13 cellular contexts compared by ENCODE assay signal in the genomic region with DNA sequence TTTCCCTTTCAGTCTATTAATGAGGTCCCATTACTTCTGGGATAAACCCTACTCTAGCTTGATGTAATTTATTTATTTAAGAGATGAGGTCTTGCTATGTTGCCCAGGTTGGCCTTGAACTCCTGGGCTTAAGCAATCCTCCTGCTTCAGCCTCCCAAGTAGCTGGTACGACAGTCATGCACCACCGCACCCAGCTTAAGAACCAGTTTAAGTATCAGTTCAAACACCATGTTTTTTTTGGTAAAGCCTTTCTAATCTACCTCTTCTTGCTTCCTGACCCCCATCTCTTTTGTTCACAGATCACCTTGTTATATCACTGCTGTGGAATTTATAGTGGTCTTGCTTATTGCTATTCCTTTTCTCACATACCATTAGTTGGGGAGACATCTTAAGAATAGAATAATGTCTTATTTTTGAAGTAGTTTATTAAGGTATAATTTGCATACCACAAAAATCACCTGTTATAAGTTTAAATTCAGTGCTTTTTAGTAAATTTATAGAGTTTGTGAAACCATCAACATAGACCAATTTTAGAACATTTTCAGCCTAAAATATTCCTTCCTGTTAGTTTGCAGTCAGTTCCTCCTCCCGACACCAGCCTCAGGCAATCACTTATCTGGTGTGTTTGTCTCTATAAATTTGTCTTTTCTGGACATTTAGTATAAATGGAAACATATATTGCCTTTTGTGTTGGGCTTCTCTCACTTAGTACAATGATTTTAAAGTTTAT.
DNase-seq lines count a peak whose midpoint lies in the region; ATAC-seq and TF ChIP-seq lines count a peak whose summit lies in the region.
"Had no signal": no experiment of that assay in that cellular context is flagged by ENCODE, and none has a peak within 500 bp of the region (broad histone marks: within the 10 kb centered on the region; RNA-seq: fewer than 3 reads in every experiment).

No MANE protein-coding gene starts in this region.

- ATAC-seq in GM18861 (IDR thresholded peaks at IDR 0.05; ENCODE audit: unreplicated experiment): peak; percentile 17
- peak; percentile 31 for ATAC-seq in GM21515 (IDR thresholded peaks at IDR 0.05; ENCODE audit: unreplicated experiment)
- peak; percentile 7 for ATAC-seq in HG03060 (IDR thresholded peaks at IDR 0.05; ENCODE audit: low read depth, unreplicated experiment)

- no peak overlapping the region for H3K4me3 ChIP-seq in OCI-LY7 (ENCODE audit: low read depth, low read length, poor library complexity, severe bottlenecking)
- no peak overlapping the region for H3K4me3 ChIP-seq in esophagus squamous epithelium
- no peak overlapping the region for H3K4me3 ChIP-seq in esophagus muscularis mucosa
- no peak overlapping the region for H3K4me3 ChIP-seq in suprapubic skin
- H3K4me3 ChIP-seq: thoracic aorta had no signal

- no peaks in the 10 kb centered on the region for H3K36me3 ChIP-seq in OCI-LY7 (ENCODE audit: insufficient read depth, low read length)
- H3K36me3 ChIP-seq in esophagus squamous epithelium: no peaks in the 10 kb centered on the region
- H3K36me3 ChIP-seq in esophagus muscularis mucosa: no peaks in the 10 kb centered on the region
- no peaks in the 10 kb centered on the region for H3K36me3 ChIP-seq in suprapubic skin
- H3K36me3 ChIP-seq: neutrophil, thoracic aorta, WERI-Rb-1 had no signal

- no peaks in the 10 kb centered on the region for H4K20me1 ChIP-seq in OCI-LY7 (ENCODE audit: insufficient read depth, low read length)

- H3K79me2 ChIP-seq in OCI-LY7 (ENCODE audit: insufficient read depth, low read depth, low read length): no peaks in the 10 kb centered on the region

- H3K9me3 ChIP-seq in OCI-LY7 (ENCODE audit: low read length) (no peaks in the 10 kb centered on the region), esophagus squamous epithelium (no peaks in the 10 kb centered on the region), esophagus muscularis mucosa (no peaks in the 10 kb centered on the region), suprapubic skin (peaks cover 5% of the 10 kb centered on the region)
- H3K9me3 ChIP-seq: neutrophil, thoracic aorta had no signal

- H3K27me3 ChIP-seq in esophagus squamous epithelium (no peaks in the 10 kb centered on the region), esophagus muscularis mucosa (no peaks in the 10 kb centered on the region), suprapubic skin (no peaks in the 10 kb centered on the region)
- H3K27me3 ChIP-seq: neutrophil had no signal

- intact Hi-C loops in OCI-LY7 (cut with micrococcal nuclease; ENCODE audit: unreplicated experiment) (no loop called here), esophagus squamous epithelium (cut with DNase I) (no loop called here), esophagus muscularis mucosa (cut with DNase I) (no loop called here)

- H3K4me2 ChIP-seq in OCI-LY7 (ENCODE audit: low read length): peak overlapping the region; percentile 39

- TF ChIP-seq CTCF in OCI-LY7 (conservative IDR thresholded peaks at IDR 0.05; ENCODE audit: low read length) (no peak), esophagus squamous epithelium (IDR thresholded peaks at IDR 0.05) (no peak), esophagus muscularis mucosa (IDR thresholded peaks at IDR 0.05) (no peak), suprapubic skin (IDR thresholded peaks at IDR 0.05) (no peak)

- TF ChIP-seq POLR2A in esophagus squamous epithelium (IDR thresholded peaks at IDR 0.05): no peak
- TF ChIP-seq POLR2A in esophagus muscularis mucosa (IDR thresholded peaks at IDR 0.05; ENCODE audit: low read depth): no peak
- TF ChIP-seq POLR2A in suprapubic skin (IDR thresholded peaks at IDR 0.05): no peak

- peaks cover 18% of the 10 kb centered on the region for H3K4me1 ChIP-seq in OCI-LY7 (ENCODE audit: insufficient read depth, low read length, poor library complexity, severe bottlenecking)
- no peaks in the 10 kb centered on the region for H3K4me1 ChIP-seq in esophagus squamous epithelium
- peaks cover 0 to 5% (median 0%) of the 10 kb centered on the region in 4 donors for H3K4me1 ChIP-seq in esophagus muscularis mucosa
- H3K4me1 ChIP-seq in suprapubic skin: no peaks in the 10 kb centered on the region

- CTCF ChIA-PET in OCI-LY7 (lab: Charles Lee; ENCODE audit: unreplicated experiment): no interaction called here

- H3K27ac ChIP-seq in OCI-LY7 (ENCODE audit: low read depth, low read length, poor library complexity, severe bottlenecking) (peak overlapping the region; percentile 19), esophagus squamous epithelium (no peak overlapping the region), esophagus muscularis mucosa (replicated peaks in 1 of 4) (no peak overlapping the region), suprapubic skin (no peak overlapping the region)
- H3K27ac ChIP-seq: neutrophil, thoracic aorta, WERI-Rb-1 had no signal

- WGBS in esophagus squamous epithelium, 2 donors: 74 to 76% methylated on average over 3 of the region's 3 CpGs
- WGBS in esophagus muscularis mucosa: 78% methylated on average over 3 of the region's 3 CpGs
- WGBS in suprapubic skin: 71% methylated on average over 3 of the region's 3 CpGs

- BruUV-seq in OCI-LY7 (replicated peaks; lab: Mats Ljungman, UMichigan): no TSS peak

- POLR2A ChIA-PET in OCI-LY7 (lab: Charles Lee): no interaction called here

- H3K9me2 ChIP-seq in OCI-LY7 (ENCODE audit: insufficient read depth, low read length): no peaks in the 10 kb centered on the region

- TF ChIP-seq EP300 in esophagus muscularis mucosa (IDR thresholded peaks at IDR 0.05): no peak
- no peak for TF ChIP-seq EP300 in suprapubic skin (IDR thresholded peaks at IDR 0.05)

- DNase-seq in OCI-LY7 (ENCODE audit: low spot score) (peak; percentile 19), esophagus squamous epithelium (lab: John Stamatoyannopoulos, UW) (no peak), esophagus muscularis mucosa (ENCODE audit: extremely low spot score) (no peak), suprapubic skin (ENCODE audit: low spot score in 2 of 2) (no peak)
- no peak for DNase-seq in central memory CD4-positive, alpha-beta T cell
- DNase-seq: COR-L47, NCI-H2081 treated with DMSO at 0.1 percent for 48 hours, WERI-Rb-1 had no signal

- H2AFZ ChIP-seq in OCI-LY7 (ENCODE audit: low read length): peak overlapping the region; percentile 87
